1 cellular context compared by ENCODE assay signal in genomic region chr11:66646875-66647274, GRCh38.
TF ChIP-seq lines count a peak whose summit lies in the region.

No MANE protein-coding gene starts in this region.

TF ChIP-seq in GM12878, 131 proteins besides CTCF, POLR2A, EP300 and RAD21:
- TF ChIP-seq IRF3 (IDR thresholded peaks at IDR 0.05) (no peak), NRF1 (conservative IDR thresholded peaks at IDR 0.05; ENCODE audit: low read depth, low read length) (no peak), FOXM1 (IDR thresholded peaks at IDR 0.05; ENCODE audit: low read depth, low read length) (no peak), FOS (IDR thresholded peaks at IDR 0.05; ENCODE audit: borderline replicate concordance, extremely low read depth, insufficient read length) (no peak), NR2F1 (conservative IDR thresholded peaks at IDR 0.05) (no peak)
